In genomic region chr1:211580303-211580687, GRCh38 we compare ENCODE assay signal across 9 cellular contexts. TPM values are rescaled to one million over a fixed set of nuclear protein-coding genes. Genes with fewer than 3 reads are reported as not detected.
DNase-seq lines count a peak whose midpoint lies in the region; ATAC-seq and TF ChIP-seq lines count a peak whose summit lies in the region.
"Had no signal": no experiment of that assay in that cellular context is flagged by ENCODE, and none has a peak within 500 bp of the region (broad histone marks: within the 10 kb centered on the region; RNA-seq: fewer than 3 reads in every experiment).

No MANE protein-coding gene starts in this region.

- no peaks in the 10 kb centered on the region for H3K27me3 ChIP-seq in SK-N-SH (ENCODE audit: insufficient read depth)

- ATAC-seq in SK-N-SH treated with all-trans-retinoic acid at 6 μM for 48 hours (no peak), T-helper 17 cell (no peak), left lobe of liver (no peak)
- ATAC-seq in stimulated activated effector memory CD8-positive, alpha-beta T cell treated with anti-CD3 and anti-CD28 coated beads, Interleukin-12 subunit alpha, Interleukin-12 subunit beta, amount 100 ng/mL, for 72 hours, result no peak

- DNase-seq in SK-N-SH, result no peak
- DNase-seq in T-helper 17 cell, result no peak
- peak; percentile 9 for DNase-seq in fibroblast of gingiva (ENCODE audit: low read depth)
- no peak for DNase-seq in stimulated activated effector memory CD8-positive, alpha-beta T cell treated with anti-CD3 and anti-CD28 coated beads, Interleukin-12 subunit alpha, Interleukin-12 subunit beta, amount 100 ng/mL, for 72 hours (ENCODE audit: low spot score in 2 of 2)
- DNase-seq in left lobe of liver (ENCODE audit: low spot score), result no peak
- no peak for DNase-seq in central memory CD4-positive, alpha-beta T cell
- DNase-seq in inferior parietal cortex (ENCODE audit: extremely low spot score), result no peak
- DNase-seq: occipital lobe had no signal

- peaks cover 26% of the 10 kb centered on the region for H3K4me1 Mint-ChIP-seq in T-helper 17 cell
- H3K4me1 Mint-ChIP-seq in stimulated activated effector memory CD8-positive, alpha-beta T cell treated with anti-CD3 and anti-CD28 coated beads, Interleukin-12 subunit alpha, Interleukin-12 subunit beta, amount 100 ng/mL, for 72 hours, result peaks cover 30% of the 10 kb centered on the region

- POLR2A ChIA-PET in SK-N-SH (lab: Yijun Ruan, JAX), result no interaction called here

- peak overlapping the region in 1 of 2 experiments; percentile 60; a peak in 1 of 4 replicates for H3K4me3 ChIP-seq in SK-N-SH (ENCODE audit: low read depth in 2 of 2, low read length in 1 of 2)

- H3F3A ChIP-seq in SK-N-SH (replicated peaks; ENCODE audit: insufficient read depth), result no peaks in the 10 kb centered on the region

- peak overlapping the region; percentile 78 for H3K4me2 ChIP-seq in SK-N-SH

- peaks cover 7 to 8% of the 10 kb centered on the region in 2 experiments for H3K36me3 ChIP-seq in SK-N-SH (replicated peaks in 1 of 2; ENCODE audit: control insufficient read depth in 1 of 2, insufficient read depth in 2 of 2, low read length in 1 of 2)

- no peak for TF ChIP-seq RAD21 in SK-N-SH (IDR thresholded peaks at IDR 0.05; ENCODE audit: low read length)

- no peak for TF ChIP-seq CTCF in SK-N-SH (IDR thresholded peaks at IDR 0.05)

- H2AFZ ChIP-seq in SK-N-SH (ENCODE audit: low read depth), result no peak overlapping the region

- no peak overlapping the region; a peak in 1 of 4 replicates for H3K27ac ChIP-seq in SK-N-SH (ENCODE audit: low read depth in 2 of 2, low read length in 1 of 2)

- 100% methylated on average over 1 of the region's 1 CpG for WGBS in SK-N-SH (ENCODE audit: low lambda C conversion rate)

- no peaks in the 10 kb centered on the region for H3K9me2 ChIP-seq in SK-N-SH

- H3K79me2 ChIP-seq in SK-N-SH (ENCODE audit: insufficient read depth), result peaks cover 36% of the 10 kb centered on the region

- H3K9me3 ChIP-seq in SK-N-SH, result no peaks in the 10 kb centered on the region
- no peaks in the 10 kb centered on the region for H3K9me3 ChIP-seq in T-helper 17 cell (ENCODE audit: control insufficient read depth, low read length, poor library complexity, severe bottlenecking)

- peaks cover 18 to 21% of the 10 kb centered on the region in 2 experiments; a peak in 3 of 4 replicates for H3K4me1 ChIP-seq in SK-N-SH (ENCODE audit: control insufficient read depth in 1 of 2, insufficient read depth in 2 of 2, low read depth in 1 of 2, low read length in 1 of 2)

- no peaks in the 10 kb centered on the region for H3K36me3 Mint-ChIP-seq in T-helper 17 cell (ENCODE audit: low read depth)
- H3K36me3 Mint-ChIP-seq in stimulated activated effector memory CD8-positive, alpha-beta T cell treated with anti-CD3 and anti-CD28 coated beads, Interleukin-12 subunit alpha, Interleukin-12 subunit beta, amount 100 ng/mL, for 72 hours, result peaks cover 6% of the 10 kb centered on the region

- H3K9me3 Mint-ChIP-seq in stimulated activated effector memory CD8-positive, alpha-beta T cell treated with anti-CD3 and anti-CD28 coated beads, Interleukin-12 subunit alpha, Interleukin-12 subunit beta, amount 100 ng/mL, for 72 hours, result no peaks in the 10 kb centered on the region

- no peak overlapping the region; the same call in 1 of the 2 replicates for H3K9ac ChIP-seq in SK-N-SH

- peak overlapping the region; percentile 69 for H3K27ac Mint-ChIP-seq in T-helper 17 cell
- H3K27ac Mint-ChIP-seq in stimulated activated effector memory CD8-positive, alpha-beta T cell treated with anti-CD3 and anti-CD28 coated beads, Interleukin-12 subunit alpha, Interleukin-12 subunit beta, amount 100 ng/mL, for 72 hours, result no peak overlapping the region

- H3K4me3 Mint-ChIP-seq in T-helper 17 cell, result peak overlapping the region; percentile 92
- peak overlapping the region; percentile 80 for H3K4me3 Mint-ChIP-seq in stimulated activated effector memory CD8-positive, alpha-beta T cell treated with anti-CD3 and anti-CD28 coated beads, Interleukin-12 subunit alpha, Interleukin-12 subunit beta, amount 100 ng/mL, for 72 hours

- H4K20me1 ChIP-seq in SK-N-SH (ENCODE audit: insufficient read depth), result peaks cover 29% of the 10 kb centered on the region

- H3K27me3 Mint-ChIP-seq in T-helper 17 cell, result no peaks in the 10 kb centered on the region

- CTCF ChIA-PET in SK-N-SH (lab: Yijun Ruan, JAX), result interaction anchor here (0.7 to 3.1 kb wide), 7 partner anchors 23 to 257 kb away, joined by 3 to 31 read pairs (median 4); no protein-coding TSS in a partner anchor

- no peak for TF ChIP-seq EP300 in SK-N-SH (IDR thresholded peaks at IDR 0.05; ENCODE audit: borderline replicate concordance in 1 of 2, low read depth in 1 of 2, low read length in 1 of 2)

TF ChIP-seq in SK-N-SH, 30 proteins besides CTCF, POLR2A, EP300 and RAD21:
- TF ChIP-seq YY1 (IDR thresholded peaks at IDR 0.05; ENCODE audit: low read depth) (no peak), TCF12 (IDR thresholded peaks at IDR 0.05) (no peak), NFIC (IDR thresholded peaks at IDR 0.05; ENCODE audit: borderline replicate concordance) (no peak), GATA2 (CRISPR knock-in tag; IDR thresholded peaks at IDR 0.05) (no peak), RXRA (IDR thresholded peaks at IDR 0.05; ENCODE audit: borderline replicate concordance, low read depth) (no peak), FOXJ3 (CRISPR knock-in tag; IDR thresholded peaks at IDR 0.05) (no peak), ELF1 (IDR thresholded peaks at IDR 0.05) (no peak), TAF1 (IDR thresholded peaks at IDR 0.05; ENCODE audit: borderline replicate concordance, low read depth, low read length) (no peak)

TF ChIP-seq in SK-N-SH treated with all-trans-retinoic acid at 6 μM for 48 hours, 23 proteins besides CTCF, POLR2A, EP300 and RAD21 (continues in another document):
- TF ChIP-seq ZNF70 (CRISPR knock-in tag; IDR thresholded peaks at IDR 0.05) (no peak), CSDC2 (CRISPR knock-in tag; IDR thresholded peaks at IDR 0.05) (no peak), ISL1 (CRISPR knock-in tag; IDR thresholded peaks at IDR 0.05) (no peak), TOX (CRISPR knock-in tag; IDR thresholded peaks at IDR 0.05; ENCODE audit: borderline replicate concordance) (no peak)
- TF ChIP-seq, protein P1, sequence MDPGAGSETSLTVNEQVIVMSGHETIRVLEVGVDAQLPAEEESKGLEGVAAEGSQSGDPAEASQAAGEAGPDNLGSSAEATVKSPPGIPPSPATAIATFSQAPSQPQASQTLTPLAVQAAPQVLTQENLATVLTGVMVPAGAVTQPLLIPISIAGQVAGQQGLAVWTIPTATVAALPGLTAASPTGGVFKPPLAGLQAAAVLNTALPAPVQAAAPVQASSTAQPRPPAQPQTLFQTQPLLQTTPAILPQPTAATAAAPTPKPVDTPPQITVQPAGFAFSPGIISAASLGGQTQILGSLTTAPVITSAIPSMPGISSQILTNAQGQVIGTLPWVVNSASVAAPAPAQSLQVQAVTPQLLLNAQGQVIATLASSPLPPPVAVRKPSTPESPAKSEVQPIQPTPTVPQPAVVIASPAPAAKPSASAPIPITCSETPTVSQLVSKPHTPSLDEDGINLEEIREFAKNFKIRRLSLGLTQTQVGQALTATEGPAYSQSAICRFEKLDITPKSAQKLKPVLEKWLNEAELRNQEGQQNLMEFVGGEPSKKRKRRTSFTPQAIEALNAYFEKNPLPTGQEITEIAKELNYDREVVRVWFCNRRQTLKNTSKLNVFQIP (CRISPR knock-in tag; IDR thresholded peaks at IDR 0.05; ENCODE audit: borderline replicate concordance, low read depth), result no peak
- TF ChIP-seq, protein P2, sequence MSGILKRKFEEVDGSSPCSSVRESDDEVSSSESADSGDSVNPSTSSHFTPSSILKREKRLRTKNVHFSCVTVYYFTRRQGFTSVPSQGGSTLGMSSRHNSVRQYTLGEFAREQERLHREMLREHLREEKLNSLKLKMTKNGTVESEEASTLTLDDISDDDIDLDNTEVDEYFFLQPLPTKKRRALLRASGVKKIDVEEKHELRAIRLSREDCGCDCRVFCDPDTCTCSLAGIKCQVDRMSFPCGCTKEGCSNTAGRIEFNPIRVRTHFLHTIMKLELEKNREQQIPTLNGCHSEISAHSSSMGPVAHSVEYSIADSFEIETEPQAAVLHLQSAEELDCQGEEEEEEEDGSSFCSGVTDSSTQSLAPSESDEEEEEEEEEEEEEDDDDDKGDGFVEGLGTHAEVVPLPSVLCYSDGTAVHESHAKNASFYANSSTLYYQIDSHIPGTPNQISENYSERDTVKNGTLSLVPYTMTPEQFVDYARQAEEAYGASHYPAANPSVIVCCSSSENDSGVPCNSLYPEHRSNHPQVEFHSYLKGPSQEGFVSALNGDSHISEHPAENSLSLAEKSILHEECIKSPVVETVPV (CRISPR knock-in tag; IDR thresholded peaks at IDR 0.05), result no peak
- TF ChIP-seq, protein P3, sequence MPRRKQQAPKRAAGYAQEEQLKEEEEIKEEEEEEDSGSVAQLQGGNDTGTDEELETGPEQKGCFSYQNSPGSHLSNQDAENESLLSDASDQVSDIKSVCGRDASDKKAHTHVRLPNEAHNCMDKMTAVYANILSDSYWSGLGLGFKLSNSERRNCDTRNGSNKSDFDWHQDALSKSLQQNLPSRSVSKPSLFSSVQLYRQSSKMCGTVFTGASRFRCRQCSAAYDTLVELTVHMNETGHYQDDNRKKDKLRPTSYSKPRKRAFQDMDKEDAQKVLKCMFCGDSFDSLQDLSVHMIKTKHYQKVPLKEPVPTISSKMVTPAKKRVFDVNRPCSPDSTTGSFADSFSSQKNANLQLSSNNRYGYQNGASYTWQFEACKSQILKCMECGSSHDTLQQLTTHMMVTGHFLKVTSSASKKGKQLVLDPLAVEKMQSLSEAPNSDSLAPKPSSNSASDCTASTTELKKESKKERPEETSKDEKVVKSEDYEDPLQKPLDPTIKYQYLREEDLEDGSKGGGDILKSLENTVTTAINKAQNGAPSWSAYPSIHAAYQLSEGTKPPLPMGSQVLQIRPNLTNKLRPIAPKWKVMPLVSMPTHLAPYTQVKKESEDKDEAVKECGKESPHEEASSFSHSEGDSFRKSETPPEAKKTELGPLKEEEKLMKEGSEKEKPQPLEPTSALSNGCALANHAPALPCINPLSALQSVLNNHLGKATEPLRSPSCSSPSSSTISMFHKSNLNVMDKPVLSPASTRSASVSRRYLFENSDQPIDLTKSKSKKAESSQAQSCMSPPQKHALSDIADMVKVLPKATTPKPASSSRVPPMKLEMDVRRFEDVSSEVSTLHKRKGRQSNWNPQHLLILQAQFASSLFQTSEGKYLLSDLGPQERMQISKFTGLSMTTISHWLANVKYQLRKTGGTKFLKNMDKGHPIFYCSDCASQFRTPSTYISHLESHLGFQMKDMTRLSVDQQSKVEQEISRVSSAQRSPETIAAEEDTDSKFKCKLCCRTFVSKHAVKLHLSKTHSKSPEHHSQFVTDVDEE (CRISPR knock-in tag; IDR thresholded peaks at IDR 0.05), result no peak

RNA-seq across cellular contexts. Expression of gene SLC30A1, which starts 1.3 kb away (rescaled TPM):
- 6.9 and 7.2 TPM in 2 replicates for polyA plus RNA-seq in SK-N-SH (2012; rRNA removed)
- polyA plus RNA-seq in SK-N-SH (2012; cell fraction: cytosol; rRNA removed), result 8.1 and 9.4 TPM in 2 replicates
- polyA plus RNA-seq in SK-N-SH (2012; cell fraction: nucleus; rRNA removed), result 8.6 and 10.0 TPM in 2 replicates
- 1 to 10 TPM; 4.8 to 9.5 TPM for total RNA-seq in T-helper 17 cell
- total RNA-seq in left lobe of liver, result 48.6 TPM
